23 cellular contexts compared by ENCODE assay signal in genomic region chr14:84544486-84544885, GRCh38.
DNase-seq lines count a peak whose midpoint lies in the region; TF ChIP-seq lines count a peak whose summit lies in the region.
"Had no signal": no experiment of that assay in that cellular context is flagged by ENCODE, and none has a peak within 500 bp of the region (broad histone marks: within the 10 kb centered on the region; RNA-seq: fewer than 3 reads in every experiment).

No MANE protein-coding gene starts in this region.

- TF ChIP-seq CTCF in smooth muscle cell (IDR thresholded peaks at IDR 0.05; ENCODE audit: borderline replicate concordance, insufficient read depth, poor library complexity, severe bottlenecking), result no peak

- H3K79me2 ChIP-seq in smooth muscle cell (ENCODE audit: low read depth), result no peaks in the 10 kb centered on the region

- H3K27me3 ChIP-seq in HAP-1 (ENCODE audit: low read depth) (no peaks in the 10 kb centered on the region), smooth muscle cell (ENCODE audit: low read depth) (no peaks in the 10 kb centered on the region)
- H3K27me3 ChIP-seq: BLaER1 treated with 17β-estradiol and CSF1 and Interleukin-3, amounts not matched to agents 10 nM and 100 nM; MG63; SJSA1 had no signal

- H2AFZ ChIP-seq in smooth muscle cell (ENCODE audit: low read depth), result no peak overlapping the region

- no peak overlapping the region for H3K9ac ChIP-seq in smooth muscle cell (ENCODE audit: low read depth)
- H3K9ac ChIP-seq: BLaER1 treated with 17β-estradiol and CSF1 and Interleukin-3, amounts not matched to agents 10 nM and 100 nM had no signal

- H3K4me1 ChIP-seq in HAP-1 (peaks cover 26% of the 10 kb centered on the region), smooth muscle cell (ENCODE audit: low read depth) (no peaks in the 10 kb centered on the region)
- H3K4me1 ChIP-seq: BLaER1 treated with 17β-estradiol and CSF1 and Interleukin-3, amounts not matched to agents 10 nM and 100 nM; SJSA1 had no signal

- H3K4me2 ChIP-seq in smooth muscle cell, result peak overlapping the region; percentile 26
- H3K4me2 ChIP-seq: BLaER1 treated with 17β-estradiol and CSF1 and Interleukin-3, amounts not matched to agents 10 nM and 100 nM had no signal

- H3K9me3 ChIP-seq in HAP-1 (no peaks in the 10 kb centered on the region), smooth muscle cell (replicated peaks; ENCODE audit: low read depth) (no peaks in the 10 kb centered on the region)
- H3K9me3 ChIP-seq: BLaER1 treated with 17β-estradiol and CSF1 and Interleukin-3, amounts not matched to agents 10 nM and 100 nM; MG63; SJSA1 had no signal

- peak; percentile 66 to 91 for DNase-seq in HAP-1 (ENCODE audit: low spot score in 2 of 2)
- peak; percentile 92 to 95 for DNase-seq in NCI-H526 (lab: John Stamatoyannopoulos, UW)
- no peak for DNase-seq in smooth muscle cell (lab: John Stamatoyannopoulos, UW; ENCODE audit: unreplicated experiment)
- DNase-seq in DMS 273 (lab: John Stamatoyannopoulos, UW; ENCODE audit: unreplicated experiment), result no peak
- DNase-seq in activated naive CD4-positive, alpha-beta T cell (lab: John Stamatoyannopoulos, UW), result no peak
- DNase-seq in activated T-cell treated with anti-CD3 and anti-CD28 coated beads, Interleukin-2, amount 50 U/mL, for 48 hours, result no peak
- no peak for DNase-seq in ureter (ENCODE audit: low spot score)
- DNase-seq: AML-193; CD4-positive, alpha-beta T cell; DMS53; KBM-7; MG63; NCI-H1417; NCI-H1694; NCI-H2081; NCI-H2227 treated with DMSO at 0.1 percent for 48 hours; NCI-H748 treated with DMSO at 0.1 percent for 48 hours; Right ventricle myocardium superior; RPMI8226; T-cell had no signal

- H3K4me3 ChIP-seq in HAP-1, result no peak overlapping the region
- H3K4me3 ChIP-seq in smooth muscle cell, result no peak overlapping the region
- H3K4me3 ChIP-seq: BLaER1 treated with 17β-estradiol and CSF1 and Interleukin-3, amounts not matched to agents 10 nM and 100 nM; MG63; SJSA1 had no signal

- no peaks in the 10 kb centered on the region for H3K36me3 ChIP-seq in HAP-1 (replicated peaks)
- no peaks in the 10 kb centered on the region for H3K36me3 ChIP-seq in smooth muscle cell (ENCODE audit: low read depth)
- H3K36me3 ChIP-seq: BLaER1 treated with 17β-estradiol and CSF1 and Interleukin-3, amounts not matched to agents 10 nM and 100 nM; MG63; SJSA1 had no signal

- H3K27ac ChIP-seq in angular gyrus (ENCODE audit: low read depth, low read length), result peak overlapping the region; percentile 2
- H3K27ac ChIP-seq in smooth muscle cell (ENCODE audit: low read depth), result no peak overlapping the region
- H3K27ac ChIP-seq: BLaER1 treated with 17β-estradiol and CSF1 and Interleukin-3, amounts not matched to agents 10 nM and 100 nM; SJSA1 had no signal

- WGBS in smooth muscle cell (ENCODE audit: low lambda C conversion rate), result 21% methylated on average over 4 of the region's 4 CpGs

- no peaks in the 10 kb centered on the region for H3F3A ChIP-seq in smooth muscle cell (ENCODE audit: low read depth)

- no peaks in the 10 kb centered on the region for H4K20me1 ChIP-seq in smooth muscle cell (ENCODE audit: low read depth)
- H4K20me1 ChIP-seq: BLaER1 treated with 17β-estradiol and CSF1 and Interleukin-3, amounts not matched to agents 10 nM and 100 nM had no signal

- in situ Hi-C loops in HAP-1 (cut with MboI; ENCODE audit: low sequenced_read_pairs), result no loop called here

Comparison
In these comparisons a context has a peak if more than half of its experiments do, and no peak if none do; other contexts are left out.
1. DNase-seq: peak in HAP-1 (2 of 2) and NCI-H526 (2 of 2); none in smooth muscle cell (single experiment), DMS 273 (single experiment), activated naive CD4-positive, alpha-beta T cell (0 of 4), activated T-cell treated with anti-CD3 and anti-CD28 coated beads, Interleukin-2, amount 50 U/mL, for 48 hours (0 of 2) and ureter (single experiment).